In the genomic region with DNA sequence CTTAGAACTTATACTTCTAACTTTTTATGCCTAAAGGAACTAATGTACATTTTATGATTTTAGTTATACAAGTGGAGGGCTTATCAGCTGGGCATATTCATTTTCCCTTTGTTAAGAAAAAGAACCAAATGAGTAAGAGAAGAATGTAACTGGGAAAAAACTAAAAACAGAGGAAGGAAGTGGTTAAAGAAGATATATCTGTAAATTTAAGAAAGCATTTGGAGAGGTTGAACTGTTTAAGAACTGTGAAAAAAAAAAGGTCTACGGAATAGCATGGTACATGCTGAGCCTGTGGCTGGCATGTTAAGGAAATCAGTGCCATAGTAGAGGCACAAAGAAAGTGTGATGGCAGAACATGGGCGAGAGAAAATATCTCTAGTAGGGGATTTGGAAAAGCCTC, we compare ENCODE assay signal across 32 cellular contexts. TPM values are rescaled to one million over a fixed set of nuclear protein-coding genes. Genes with fewer than 3 reads are reported as not detected.
DNase-seq lines count a peak whose midpoint lies in the region; ATAC-seq lines count a peak whose summit lies in the region.
"Had no signal": no experiment of that assay in that cellular context is flagged by ENCODE, and none has a peak within 500 bp of the region (broad histone marks: within the 10 kb centered on the region; RNA-seq: fewer than 3 reads in every experiment).

No MANE protein-coding gene starts in this region.

- H3K4me2 ChIP-seq in GM23248 (ENCODE audit: unreplicated experiment) = no peak overlapping the region
- H3K4me2 ChIP-seq: A549 had no signal

- peaks cover 44% of the 10 kb centered on the region for H3K4me1 Mint-ChIP-seq in stimulated activated naive CD8-positive, alpha-beta T cell treated with anti-CD3 and anti-CD28 coated beads, Interleukin-15, amount 100 ng/mL, for 72 hours
- H3K4me1 Mint-ChIP-seq in naive thymus-derived CD8-positive, alpha-beta T cell = peaks cover 25 to 58% (median 46%) of the 10 kb centered on the region in 4 donors

- no peaks in the 10 kb centered on the region for H3K27me3 ChIP-seq in effector memory CD4-positive, alpha-beta T cell (replicated peaks; ENCODE audit: control insufficient read depth, insufficient read depth, low read length, poor library complexity, severe bottlenecking)
- no peaks in the 10 kb centered on the region for H3K27me3 ChIP-seq in GM23248 (replicated peaks; ENCODE audit: insufficient read depth)
- H3K27me3 ChIP-seq: brain microvascular endothelial cell, esophagus squamous epithelium, foreskin keratinocyte, heart left ventricle had no signal

- peak overlapping the region; percentile 26 for H3K4me3 ChIP-seq in effector memory CD4-positive, alpha-beta T cell (ENCODE audit: insufficient read depth, low read depth, low read length, poor library complexity, severe bottlenecking)
- H3K4me3 ChIP-seq in GM23248 = no peak overlapping the region
- H3K4me3 ChIP-seq: A549, dorsolateral prefrontal cortex, esophagus squamous epithelium, heart left ventricle had no signal

- H3K4me1 ChIP-seq in effector memory CD4-positive, alpha-beta T cell (ENCODE audit: control insufficient read depth, insufficient read depth, low read length, poor library complexity, severe bottlenecking) = peaks cover 40% of the 10 kb centered on the region
- peaks cover 62% of the 10 kb centered on the region for H3K4me1 ChIP-seq in GM23248 (ENCODE audit: insufficient read depth)

- POLR2A ChIA-PET in naive thymus-derived CD8-positive, alpha-beta T cell (lab: Charles Lee) = no interaction called here

- H3K9ac ChIP-seq in GM23248 = no peak overlapping the region

- H3K9me2 ChIP-seq in GM23248 (ENCODE audit: insufficient read depth) = no peaks in the 10 kb centered on the region

- H4K20me1 ChIP-seq in GM23248 (ENCODE audit: insufficient read depth) = no peaks in the 10 kb centered on the region

- whole genome bisulfite sequencing in GM23248 (ENCODE audit: low coverage in 1 of 2, low lambda C conversion rate in 2 of 2, missing lambda C conversion rate in 2 of 2), 2 experiments = 50 to 100% methylated on average over 1 to 2 of the region's 2 CpGs

- H2AFZ ChIP-seq in GM23248 = no peak overlapping the region

- H3K36me3 ChIP-seq in KOPT-K1 (ENCODE audit: insufficient read depth, low read length) (peaks cover 6% of the 10 kb centered on the region; the same call in 1 of the 2 replicates), GM23248 (ENCODE audit: low read depth) (no peaks in the 10 kb centered on the region)
- H3K36me3 ChIP-seq in effector memory CD4-positive, alpha-beta T cell (ENCODE audit: control insufficient read depth, insufficient read depth, low read length) = no peaks in the 10 kb centered on the region
- H3K36me3 ChIP-seq: brain microvascular endothelial cell, esophagus squamous epithelium had no signal

- H3F3A ChIP-seq in GM23248 (ENCODE audit: insufficient read depth) = peaks cover 43% of the 10 kb centered on the region

- H3K27ac ChIP-seq in KOPT-K1 (ENCODE audit: low read depth, low read length, poor library complexity, severe bottlenecking) (peak overlapping the region; percentile 50), GM23248 (no peak overlapping the region)
- H3K27ac ChIP-seq in effector memory CD4-positive, alpha-beta T cell (ENCODE audit: insufficient read depth, low read length, poor library complexity, severe bottlenecking) = peak overlapping the region; percentile 51
- H3K27ac ChIP-seq: A549, brain microvascular endothelial cell, dorsolateral prefrontal cortex, esophagus squamous epithelium, foreskin keratinocyte had no signal

- no peaks in the 10 kb centered on the region for H3K27me3 Mint-ChIP-seq in stimulated activated naive CD8-positive, alpha-beta T cell treated with anti-CD3 and anti-CD28 coated beads, Interleukin-15, amount 100 ng/mL, for 72 hours
- H3K27me3 Mint-ChIP-seq in naive thymus-derived CD8-positive, alpha-beta T cell = no peaks in the 10 kb centered on the region
- H3K27me3 Mint-ChIP-seq: activated CD8-positive, alpha-beta T cell treated with anti-CD3 and anti-CD28 coated beads for 36 hours; activated naive CD4-positive, alpha-beta T cell treated with anti-CD3 and anti-CD28 coated beads, Interleukin-2, amount 50 U/mL, for 24 hours; CD8-positive, alpha-beta memory T cell; naive B cell; stimulated activated memory B cell treated with anti-CD40 and anti-IgM and Interleukin-4, amounts not matched to agents 10 μg/mL and 1 μg/mL and 100 μg/mL, for 72 hours had no signal

- in situ Hi-C loops in GM23248 (cut with MboI) = no loop called here

- ATAC-seq in stimulated activated naive CD8-positive, alpha-beta T cell treated with anti-CD3 and anti-CD28 coated beads, Interleukin-15, amount 100 ng/mL, for 72 hours = no peak
- no peak for ATAC-seq in stimulated activated naive CD8-positive, alpha-beta T cell treated with anti-CD3 and anti-CD28 coated beads, Interleukin-15, Interleukin-2, amounts not matched to agents 100 U/mL and 50 U/mL, for 24 hours
- no peak for ATAC-seq in naive thymus-derived CD8-positive, alpha-beta T cell
- ATAC-seq: A549; activated CD8-positive, alpha-beta T cell treated with anti-CD3 and anti-CD28 coated beads for 36 hours; foreskin keratinocyte; heart left ventricle; Right ventricle myocardium inferior; stimulated activated memory B cell treated with anti-CD40 and anti-IgM and Interleukin-4, amounts not matched to agents 10 μg/mL and 1 μg/mL and 100 μg/mL, for 72 hours had no signal

- H3K36me3 Mint-ChIP-seq in naive thymus-derived CD8-positive, alpha-beta T cell = no peaks in the 10 kb centered on the region
- H3K36me3 Mint-ChIP-seq: naive B cell had no signal

- no peak overlapping the region for H3K4me3 Mint-ChIP-seq in stimulated activated naive CD8-positive, alpha-beta T cell treated with anti-CD3 and anti-CD28 coated beads, Interleukin-15, amount 100 ng/mL, for 72 hours
- H3K4me3 Mint-ChIP-seq in naive thymus-derived CD8-positive, alpha-beta T cell = no peak overlapping the region
- H3K4me3 Mint-ChIP-seq: activated CD8-positive, alpha-beta T cell treated with anti-CD3 and anti-CD28 coated beads for 36 hours; activated naive CD4-positive, alpha-beta T cell treated with anti-CD3 and anti-CD28 coated beads, Interleukin-2, amount 50 U/mL, for 24 hours; mesothelial cell of epicardium; stimulated activated memory B cell treated with anti-CD40 and anti-IgM and Interleukin-4, amounts not matched to agents 10 μg/mL and 1 μg/mL and 100 μg/mL, for 72 hours; T-helper 2 cell treated with Interferon-gamma antibody and Interleukin-4, amounts not matched to agents 5 μg/mL and 100 μg/mL, for 36 hours had no signal

- no peak for DNase-seq in stimulated activated naive CD8-positive, alpha-beta T cell treated with anti-CD3 and anti-CD28 coated beads, Interleukin-15, amount 100 ng/mL, for 72 hours
- DNase-seq in stimulated activated naive CD8-positive, alpha-beta T cell treated with anti-CD3 and anti-CD28 coated beads, Interleukin-15, Interleukin-2, amounts not matched to agents 100 U/mL and 50 U/mL, for 24 hours = no peak
- no peak for DNase-seq in effector memory CD4-positive, alpha-beta T cell
- DNase-seq in naive thymus-derived CD8-positive, alpha-beta T cell = no peak
- DNase-seq in HUDEP-2 (lab: John Stamatoyannopoulos, UW; ENCODE audit: unreplicated experiment in 76 of 76) (no peak), GM03348 (ENCODE audit: low spot score) (no peak), GM23248 (no peak)
- DNase-seq: activated CD4-positive, alpha-beta T cell treated with anti-CD3 and anti-CD28 coated beads for 1 hour; activated CD8-positive, alpha-beta T cell treated with anti-CD3 and anti-CD28 coated beads for 36 hours; amniotic stem cell; brain microvascular endothelial cell; CD8-positive, alpha-beta memory T cell; cerebellar nuclear complex; DMS 273 treated with DMSO at 0.1 percent for 48 hours; dorsolateral prefrontal cortex; esophagus squamous epithelium; foreskin keratinocyte; heart left ventricle; KG1; naive B cell; NCI-H1436; NCI-H226; NCI-H526 treated with DMSO at 0.1 percent for 48 hours; occipital lobe had no signal

- no peaks in the 10 kb centered on the region for H3K9me3 Mint-ChIP-seq in stimulated activated naive CD8-positive, alpha-beta T cell treated with anti-CD3 and anti-CD28 coated beads, Interleukin-15, amount 100 ng/mL, for 72 hours
- no peaks in the 10 kb centered on the region for H3K9me3 Mint-ChIP-seq in naive thymus-derived CD8-positive, alpha-beta T cell
- H3K9me3 Mint-ChIP-seq: activated CD8-positive, alpha-beta T cell treated with anti-CD3 and anti-CD28 coated beads for 36 hours; activated naive CD4-positive, alpha-beta T cell treated with anti-CD3 and anti-CD28 coated beads, Interleukin-2, amount 50 U/mL, for 24 hours; activated T-helper 2 cell treated with anti-CD3 and anti-CD28 coated beads, Interferon-gamma antibody, Interleukin-2, Interleukin-4, amounts not matched to agents 10 μg/mL and 5 μg/mL and 100 μg/mL, durations not matched to agents 14 hours and 24 hours and 36 hours; CD8-positive, alpha-beta memory T cell; mesothelial cell of epicardium; naive B cell; stimulated activated memory B cell treated with anti-CD40 and anti-IgM and Interleukin-4, amounts not matched to agents 10 μg/mL and 1 μg/mL and 100 μg/mL, for 72 hours; T-helper 2 cell treated with Interferon-gamma antibody and Interleukin-4, amounts not matched to agents 5 μg/mL and 100 μg/mL, for 36 hours had no signal

- H3K79me2 ChIP-seq in GM23248 (ENCODE audit: insufficient read depth) = peaks cover 97% of the 10 kb centered on the region

- H3K9me3 ChIP-seq in KOPT-K1 (ENCODE audit: insufficient read depth, low read length, poor library complexity, severe bottlenecking) = no peaks in the 10 kb centered on the region
- no peaks in the 10 kb centered on the region for H3K9me3 ChIP-seq in effector memory CD4-positive, alpha-beta T cell (ENCODE audit: control insufficient read depth, low read length)
- H3K9me3 ChIP-seq in GM23248 (ENCODE audit: low read depth) = no peaks in the 10 kb centered on the region
- H3K9me3 ChIP-seq: A549, esophagus squamous epithelium, heart left ventricle had no signal

- H3K27ac Mint-ChIP-seq in stimulated activated naive CD8-positive, alpha-beta T cell treated with anti-CD3 and anti-CD28 coated beads, Interleukin-15, amount 100 ng/mL, for 72 hours = peak overlapping the region; percentile 6 to 38
- no peak overlapping the region for H3K27ac Mint-ChIP-seq in naive thymus-derived CD8-positive, alpha-beta T cell
- H3K27ac Mint-ChIP-seq: activated CD8-positive, alpha-beta T cell treated with anti-CD3 and anti-CD28 coated beads for 36 hours; activated naive CD4-positive, alpha-beta T cell treated with anti-CD3 and anti-CD28 coated beads, Interleukin-2, amount 50 U/mL, for 24 hours; activated T-helper 2 cell treated with anti-CD3 and anti-CD28 coated beads, Interferon-gamma antibody, Interleukin-2, Interleukin-4, amounts not matched to agents 10 μg/mL and 5 μg/mL and 100 μg/mL, durations not matched to agents 14 hours and 24 hours and 36 hours; CD8-positive, alpha-beta memory T cell; mesothelial cell of epicardium; stimulated activated memory B cell treated with anti-CD40 and anti-IgM and Interleukin-4, amounts not matched to agents 10 μg/mL and 1 μg/mL and 100 μg/mL, for 72 hours; T-helper 2 cell treated with Interferon-gamma antibody and Interleukin-4, amounts not matched to agents 5 μg/mL and 100 μg/mL, for 36 hours had no signal

RNA-seq across cellular contexts. Expression of a gene that starts 6.2 kb away (rescaled TPM):
- 10 to 100 TPM; 22.1 to 27.8 TPM for total RNA-seq in naive thymus-derived CD8-positive, alpha-beta T cell
- polyA plus RNA-seq in naive thymus-derived CD8-positive, alpha-beta T cell = 10 to 100 TPM; 41.5 to 66.5 (median 56.6) TPM
- 50.3 and 53.1 TPM in 2 replicates for total RNA-seq in GM23248 (2014; rRNA removed; shearing (Covaris generic))
- polyA plus RNA-seq in GM23248 (2016; fragmentation: Nextera tagmentation; extraction: Ambion mirVana) = 23.0 and 23.8 TPM in 2 replicates

Comparison
In these comparisons a context has a peak if more than half of its experiments do, and no peak if none do; other contexts are left out.
1. H3K27ac Mint-ChIP-seq: peak in stimulated activated naive CD8-positive, alpha-beta T cell treated with anti-CD3 and anti-CD28 coated beads, Interleukin-15, amount 100 ng/mL, for 72 hours (2 of 2); none in naive thymus-derived CD8-positive, alpha-beta T cell (0 of 10).